In genomic region chr9:136686794-136687711, GRCh38 we compare ENCODE assay signal across 8 cellular contexts. TPM values are rescaled to one million over a fixed set of nuclear protein-coding genes. Genes with fewer than 3 reads are reported as not detected.
A peak's percentile ranks its signal among the peaks of the same experiment; 100 is the strongest.
DNase-seq lines count a peak whose midpoint lies in the region; ATAC-seq and TF ChIP-seq lines count a peak whose summit lies in the region.

TSS of gene AGPAT2 (minus strand) at chr9:136687457. CDS start at chr9:136687357, 100 bp downstream.

- peaks cover 62% of the 10 kb centered on the region for H3K4me1 ChIP-seq in mucosa of stomach (ENCODE audit: control insufficient read depth, insufficient read depth, low read length)

- H3K9me3 Mint-ChIP-seq in endothelial cell (ENCODE audit: unreplicated experiment): no peaks in the 10 kb centered on the region

- H3K4me3 Mint-ChIP-seq in endothelial cell (ENCODE audit: unreplicated experiment): peak within 1 kb of the TSS; percentile 92

- H3K27me3 Mint-ChIP-seq in endothelial cell (ENCODE audit: unreplicated experiment): peaks cover 38% of the 10 kb centered on the region

- H3K4me3 ChIP-seq in GM12875 (ENCODE audit: low read depth, low read length) (peak within 1 kb of the TSS; percentile 75), mucosa of stomach (ENCODE audit: low read length) (peak within 1 kb of the TSS; percentile 69)

- peak within 1 kb of the TSS; percentile 86 for H3K9ac ChIP-seq in mucosa of stomach (ENCODE audit: low read length)

- H3K4me1 Mint-ChIP-seq in endothelial cell (ENCODE audit: unreplicated experiment): peaks cover 3% of the 10 kb centered on the region

- no peaks in the 10 kb centered on the region for H3K36me3 ChIP-seq in mucosa of stomach (ENCODE audit: control insufficient read depth, insufficient read depth, low read length)

- H3K9me3 ChIP-seq in mucosa of stomach (ENCODE audit: control insufficient read depth, low read length): no peaks in the 10 kb centered on the region

- ATAC-seq in HG02884 (IDR thresholded peaks at IDR 0.05; ENCODE audit: unreplicated experiment) (peak; percentile 48), GM18870 (IDR thresholded peaks at IDR 0.05; ENCODE audit: unreplicated experiment) (no peak)

- peak within 1 kb of the TSS; percentile 67 for H3K27ac Mint-ChIP-seq in endothelial cell (ENCODE audit: unreplicated experiment)

- no peak for TF ChIP-seq CTCF in GM12875 (IDR thresholded peaks at IDR 0.05; ENCODE audit: borderline replicate concordance, insufficient read depth, low read depth, low read length)
- no peak for TF ChIP-seq CTCF in endothelial cell (IDR thresholded peaks at IDR 0.05; ENCODE audit: unreplicated experiment)

- peaks cover 5% of the 10 kb centered on the region for H3K36me3 Mint-ChIP-seq in endothelial cell (ENCODE audit: low read depth, unreplicated experiment)

- no peaks in the 10 kb centered on the region for H3K27me3 ChIP-seq in mucosa of stomach (ENCODE audit: control insufficient read depth, insufficient read depth, low read length)

- DNase-seq in NCI-H748 treated with DMSO at 0.1 percent for 48 hours (lab: John Stamatoyannopoulos, UW): peak; percentile 54
- DNase-seq in activated CD8-positive, alpha-beta memory T cell treated with anti-CD3 and anti-CD28 coated beads for 4 hours (ENCODE audit: low read depth in 2 of 2): peak; percentile 32 to 35
- DNase-seq in endothelial cell (ENCODE audit: low spot score): peak; percentile 58
- peak in 5 of 6 experiments; percentile 43 to 66 (median 45) for DNase-seq in stimulated activated naive CD4-positive, alpha-beta T cell (lab: John Stamatoyannopoulos, UW)

RNA-seq across cellular contexts. Expression of gene AGPAT2, which starts in this region (rescaled TPM):
- total RNA-seq in endothelial cell (ENCODE audit: unreplicated experiment): 38.9 TPM
